Comparison of ENCODE assay signal across 19 cellular contexts in genomic region chr1:7432102-7432895, GRCh38.
A peak's percentile ranks its signal among the peaks of the same experiment; 100 is the strongest.
DNase-seq lines count a peak whose midpoint lies in the region; ATAC-seq and TF ChIP-seq lines count a peak whose summit lies in the region.
"Had no signal": no experiment of that assay in that cellular context is flagged by ENCODE, and none has a peak within 500 bp of the region (broad histone marks: within the 10 kb centered on the region; RNA-seq: fewer than 3 reads in every experiment).

No MANE protein-coding gene starts in this region.

- intact Hi-C loops in natural killer cell (cut with micrococcal nuclease) (no loop called here), spleen (cut with DNase I; ENCODE audit: low total_unique reads) (loop anchor here (5.0 kb wide), 1 partner anchor 45 kb away; no protein-coding TSS in a partner anchor)

- H3K27ac ChIP-seq in spleen = no peak overlapping the region
- H3K27ac ChIP-seq: GM23248, KMS-11, SJSA1 had no signal

- WGBS in spleen, 5 donors = 69 to 81% (median 77%) methylated on average over 11 to 15 of the region's 15 CpGs

- H3K9me3 ChIP-seq in spleen = peaks cover 0 to 10% (median 0%) of the 10 kb centered on the region in 8 donors
- H3K9me3 ChIP-seq: SJSA1 had no signal

- H3K4me1 Mint-ChIP-seq in natural killer cell treated with Interleukin-12 subunit alpha and Interleukin-12 subunit beta and Interleukin-15 and Interleukin-18, amount 100 ng/mL, for 72 hours (ENCODE audit: low read depth in 2 of 2) = no peaks in the 10 kb centered on the region
- H3K4me1 Mint-ChIP-seq in natural killer cell (no peaks in the 10 kb centered on the region), chondrocyte (ENCODE audit: low read depth) (peaks cover 10% of the 10 kb centered on the region)
- H3K4me1 Mint-ChIP-seq: CD14-positive monocyte had no signal

- H3K4me3 ChIP-seq in spleen = no peak overlapping the region
- H3K4me3 ChIP-seq: GM23248, SJSA1 had no signal

- peak; percentile 40 for DNase-seq in natural killer cell treated with Interleukin-12 subunit alpha and Interleukin-12 subunit beta and Interleukin-15 and Interleukin-18, amount 100 ng/mL, for 72 hours (ENCODE audit: low spot score)
- DNase-seq in natural killer cell (no peak), NCI-H2171 (lab: John Stamatoyannopoulos, UW) (peak; percentile 13), chondrocyte (ENCODE audit: low spot score) (peak; percentile 80), spleen (peak; percentile 60), dermis blood vessel endothelial cell (no peak), middle frontal gyrus (ENCODE audit: extremely low spot score, low spot score) (no peak)
- no peak for DNase-seq in stimulated activated CD4-positive, alpha-beta T cell treated with anti-CD3 and anti-CD28 coated beads, Interleukin-15, amount 100 ng/mL, for 24 hours
- DNase-seq: ACHN, AML-193, COR-L47, GM23248, HCEC 1CT, NCI-H1048, NCI-H1930, NCI-H526 had no signal

- ATAC-seq in natural killer cell treated with Interleukin-12 subunit alpha and Interleukin-12 subunit beta and Interleukin-15 and Interleukin-18, amount 100 ng/mL, for 72 hours = no peak
- no peak for ATAC-seq in natural killer cell

- H3K9me3 Mint-ChIP-seq in natural killer cell treated with Interleukin-12 subunit alpha and Interleukin-12 subunit beta and Interleukin-15 and Interleukin-18, amount 100 ng/mL, for 72 hours = no peaks in the 10 kb centered on the region
- H3K9me3 Mint-ChIP-seq in natural killer cell = no peaks in the 10 kb centered on the region
- no peaks in the 10 kb centered on the region for H3K9me3 Mint-ChIP-seq in chondrocyte (ENCODE audit: low read depth)

- no peak for TF ChIP-seq POLR2A in spleen (IDR thresholded peaks at IDR 0.05)

- no peaks in the 10 kb centered on the region for H3K27me3 Mint-ChIP-seq in natural killer cell treated with Interleukin-12 subunit alpha and Interleukin-12 subunit beta and Interleukin-15 and Interleukin-18, amount 100 ng/mL, for 72 hours
- H3K27me3 Mint-ChIP-seq in natural killer cell (ENCODE audit: low read depth in 2 of 2) = no peaks in the 10 kb centered on the region
- no peaks in the 10 kb centered on the region for H3K27me3 Mint-ChIP-seq in chondrocyte (ENCODE audit: low read depth)

- no peak overlapping the region for H3K4me3 Mint-ChIP-seq in natural killer cell treated with Interleukin-12 subunit alpha and Interleukin-12 subunit beta and Interleukin-15 and Interleukin-18, amount 100 ng/mL, for 72 hours
- no peak overlapping the region for H3K4me3 Mint-ChIP-seq in natural killer cell
- H3K4me3 Mint-ChIP-seq in chondrocyte (ENCODE audit: unreplicated experiment) = no peak overlapping the region
- H3K4me3 Mint-ChIP-seq: CD14-positive monocyte had no signal

- H3K27me3 ChIP-seq in spleen (replicated peaks in 1 of 7) = no peaks in the 10 kb centered on the region
- H3K27me3 ChIP-seq: SJSA1 had no signal

- no peak for TF ChIP-seq CTCF in natural killer cell (IDR thresholded peaks at IDR 0.05)
- no peak for TF ChIP-seq CTCF in chondrocyte (IDR thresholded peaks at IDR 0.05)
- no peak for TF ChIP-seq CTCF in spleen (IDR thresholded peaks at IDR 0.05 in 8 of 11, conservative IDR thresholded peaks at IDR 0.05 in 3 of 11)

- H3K36me3 Mint-ChIP-seq in natural killer cell treated with Interleukin-12 subunit alpha and Interleukin-12 subunit beta and Interleukin-15 and Interleukin-18, amount 100 ng/mL, for 72 hours = no peaks in the 10 kb centered on the region
- H3K36me3 Mint-ChIP-seq in natural killer cell (no peaks in the 10 kb centered on the region), chondrocyte (ENCODE audit: low read depth) (no peaks in the 10 kb centered on the region)
- H3K36me3 Mint-ChIP-seq: CD14-positive monocyte had no signal

- H3K36me3 ChIP-seq in spleen = no peaks in the 10 kb centered on the region
- H3K36me3 ChIP-seq: SJSA1 had no signal

- no peak overlapping the region for H3K27ac Mint-ChIP-seq in natural killer cell treated with Interleukin-12 subunit alpha and Interleukin-12 subunit beta and Interleukin-15 and Interleukin-18, amount 100 ng/mL, for 72 hours
- H3K27ac Mint-ChIP-seq in natural killer cell = no peak overlapping the region
- no peak overlapping the region for H3K27ac Mint-ChIP-seq in chondrocyte (ENCODE audit: unreplicated experiment)

- peaks cover 3 to 28% (median 16%) of the 10 kb centered on the region in 6 donors for H3K4me1 ChIP-seq in spleen
- H3K4me1 ChIP-seq: SJSA1 had no signal

Comparison
In these comparisons a context has a peak if more than half of its experiments do, and no peak if none do; other contexts are left out.
1. DNase-seq: peak in natural killer cell treated with Interleukin-12 subunit alpha and Interleukin-12 subunit beta and Interleukin-15 and Interleukin-18, amount 100 ng/mL, for 72 hours (single experiment), NCI-H2171 (single experiment), chondrocyte (single experiment) and spleen (single experiment); none in natural killer cell (single experiment), dermis blood vessel endothelial cell (single experiment), stimulated activated CD4-positive, alpha-beta T cell treated with anti-CD3 and anti-CD28 coated beads, Interleukin-15, amount 100 ng/mL, for 24 hours (single experiment) and middle frontal gyrus (single experiment).